In the genomic region with DNA sequence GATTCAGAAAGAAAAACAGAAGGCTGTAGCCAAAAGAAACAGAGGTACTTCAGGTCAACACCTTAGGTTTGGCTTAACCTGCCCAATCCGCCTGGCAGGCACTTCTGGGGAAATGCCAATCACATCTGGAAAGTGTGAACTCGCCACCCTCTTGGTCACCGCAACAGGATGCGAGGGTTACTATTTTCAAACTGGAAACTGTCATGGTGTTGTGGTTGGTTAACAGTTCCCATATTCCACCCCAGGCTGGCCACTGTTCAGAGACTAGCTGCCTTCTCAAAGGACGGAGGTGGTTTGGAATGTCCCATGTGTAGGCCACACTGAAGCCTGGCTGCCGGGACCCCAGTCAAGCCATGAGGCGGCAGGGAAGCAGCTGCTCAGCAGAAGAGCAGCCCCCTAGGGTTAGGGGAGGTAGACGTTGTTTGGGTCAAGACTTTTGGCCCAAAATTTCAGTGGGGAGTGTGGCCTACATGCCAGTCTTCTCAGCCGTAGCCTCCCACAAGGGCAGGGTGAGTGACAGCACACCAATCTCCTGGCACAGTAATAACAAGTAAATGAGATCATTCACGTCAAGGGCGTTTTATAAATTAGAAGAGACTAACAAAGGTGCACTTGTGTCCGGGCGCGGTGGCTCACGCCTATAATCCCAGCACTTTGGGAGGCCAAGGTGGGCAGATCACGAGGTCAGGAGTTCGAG, we compare ENCODE assay signal across 1 cellular context.
TF ChIP-seq lines count a peak whose summit lies in the region.

No MANE protein-coding gene starts in this region.

TF ChIP-seq in H1, 55 proteins besides CTCF, POLR2A, EP300 and RAD21 (continued from another document):
- no peak for TF ChIP-seq SP1 (IDR thresholded peaks at IDR 0.05; ENCODE audit: low read depth, low read length)
